Comparison of ENCODE assay signal across 15 cellular contexts in the genomic region with DNA sequence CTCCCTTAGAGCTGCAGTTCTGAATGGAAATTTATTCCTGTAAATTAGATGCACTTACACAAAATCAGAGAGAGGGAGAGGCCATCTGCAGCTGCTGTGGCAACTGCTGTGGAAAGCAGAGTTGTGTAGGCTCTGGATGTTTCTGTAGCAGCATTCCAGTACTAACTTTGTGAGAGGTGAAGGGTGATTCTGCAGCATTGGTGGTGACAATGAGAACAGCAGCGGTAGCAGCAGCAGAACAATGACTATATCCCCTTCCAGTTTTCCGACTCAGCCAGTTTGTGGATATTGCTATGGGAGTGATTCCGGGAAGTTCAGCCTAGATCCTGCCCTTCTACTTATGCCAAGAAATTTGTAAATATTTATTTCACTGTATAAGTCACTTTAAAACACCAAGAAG.
DNase-seq lines count a peak whose midpoint lies in the region; ATAC-seq and TF ChIP-seq lines count a peak whose summit lies in the region.
"Had no signal": no experiment of that assay in that cellular context is flagged by ENCODE, and none has a peak within 500 bp of the region (broad histone marks: within the 10 kb centered on the region; RNA-seq: fewer than 3 reads in every experiment).

No MANE protein-coding gene starts in this region.

- ATAC-seq in WTC11, result peak; percentile 69
- ATAC-seq in esophagus mucosa, result no peak
- ATAC-seq in GM21381 (IDR thresholded peaks at IDR 0.05; ENCODE audit: unreplicated experiment), result no peak
- no peak for ATAC-seq in HG03442 (IDR thresholded peaks at IDR 0.05; ENCODE audit: unreplicated experiment)
- ATAC-seq: GM12878, K562 had no signal

- H3K9me3 Mint-ChIP-seq in WTC11 (peaks cover 4% of the 10 kb centered on the region; the same call in 1 of the 2 replicates), neural progenitor cell (no peaks in the 10 kb centered on the region)

- TF ChIP-seq CTCF in WTC11 (IDR thresholded peaks at IDR 0.05), result no peak
- TF ChIP-seq CTCF in neural progenitor cell (IDR thresholded peaks at IDR 0.05), result no peak

- H3K36me3 Mint-ChIP-seq in WTC11 (no peaks in the 10 kb centered on the region), neural progenitor cell (no peaks in the 10 kb centered on the region)
- H3K36me3 Mint-ChIP-seq: CD4-positive, CD25-positive, alpha-beta regulatory T cell had no signal

- no peaks in the 10 kb centered on the region for H3K27me3 ChIP-seq in neural progenitor cell
- H3K27me3 ChIP-seq: BLaER1 treated with 17β-estradiol and CSF1 and Interleukin-3, amounts not matched to agents 10 nM and 100 nM had no signal

- H3K36me3 ChIP-seq in neural progenitor cell, result no peaks in the 10 kb centered on the region
- H3K36me3 ChIP-seq: BLaER1 treated with 17β-estradiol and CSF1 and Interleukin-3, amounts not matched to agents 10 nM and 100 nM had no signal

- no peak overlapping the region for H2AFZ ChIP-seq in neural progenitor cell (replicated peaks)

- H3K4me2 ChIP-seq in neural progenitor cell, result no peak overlapping the region
- H3K4me2 ChIP-seq: BLaER1 treated with 17β-estradiol and CSF1 and Interleukin-3, amounts not matched to agents 10 nM and 100 nM had no signal

- CTCF ChIA-PET in WTC11 (lab: Charles Lee), result no interaction called here

- no peak overlapping the region for H3K4me3 Mint-ChIP-seq in WTC11
- H3K4me3 Mint-ChIP-seq in neural progenitor cell, result no peak overlapping the region
- H3K4me3 Mint-ChIP-seq: CD4-positive, CD25-positive, alpha-beta regulatory T cell; HFFc6 had no signal

- POLR2A ChIA-PET in WTC11 (lab: Charles Lee), result no interaction called here

- no peak overlapping the region for H3K9ac ChIP-seq in neural progenitor cell
- H3K9ac ChIP-seq: BLaER1 treated with 17β-estradiol and CSF1 and Interleukin-3, amounts not matched to agents 10 nM and 100 nM had no signal

- H3K4me3 ChIP-seq in neural progenitor cell, result no peak overlapping the region
- H3K4me3 ChIP-seq: BLaER1 treated with 17β-estradiol and CSF1 and Interleukin-3, amounts not matched to agents 10 nM and 100 nM; GM12878; K562 had no signal

- H3K9me3 ChIP-seq in neural progenitor cell (ENCODE audit: low read depth), result no peaks in the 10 kb centered on the region
- H3K9me3 ChIP-seq: BLaER1 treated with 17β-estradiol and CSF1 and Interleukin-3, amounts not matched to agents 10 nM and 100 nM had no signal

- H3K4me1 ChIP-seq in neural progenitor cell, result no peaks in the 10 kb centered on the region
- H3K4me1 ChIP-seq: BLaER1 treated with 17β-estradiol and CSF1 and Interleukin-3, amounts not matched to agents 10 nM and 100 nM had no signal

- no peaks in the 10 kb centered on the region for H4K20me1 ChIP-seq in neural progenitor cell (ENCODE audit: low read depth)
- H4K20me1 ChIP-seq: BLaER1 treated with 17β-estradiol and CSF1 and Interleukin-3, amounts not matched to agents 10 nM and 100 nM had no signal

- H3K4me1 Mint-ChIP-seq in WTC11 (no peaks in the 10 kb centered on the region), neural progenitor cell (no peaks in the 10 kb centered on the region)
- H3K4me1 Mint-ChIP-seq: CD4-positive, CD25-positive, alpha-beta regulatory T cell had no signal

- H3K79me2 ChIP-seq in neural progenitor cell (ENCODE audit: low read depth), result no peaks in the 10 kb centered on the region

- peak; percentile 11 for DNase-seq in ELF-1 (ENCODE audit: low read depth, low spot score)
- DNase-seq in WTC11 (ENCODE audit: low spot score), result no peak
- peak; percentile 12 for DNase-seq in iPS-NIHi11 (ENCODE audit: low spot score)
- peak; percentile 4 for DNase-seq in neural progenitor cell (ENCODE audit: low spot score)
- DNase-seq: 8988T; ACHN; CD4-positive, CD25-positive, alpha-beta regulatory T cell; HCEC 1CT; HFFc6 had no signal

- no peaks in the 10 kb centered on the region for H3K27me3 Mint-ChIP-seq in WTC11 (ENCODE audit: low read depth)
- H3K27me3 Mint-ChIP-seq in neural progenitor cell (ENCODE audit: insufficient read depth, low read depth), result no peaks in the 10 kb centered on the region
- H3K27me3 Mint-ChIP-seq: CD4-positive, CD25-positive, alpha-beta regulatory T cell had no signal

- no peak overlapping the region for H3K27ac ChIP-seq in neural progenitor cell
- H3K27ac ChIP-seq: BLaER1 treated with 17β-estradiol and CSF1 and Interleukin-3, amounts not matched to agents 10 nM and 100 nM had no signal

- no peaks in the 10 kb centered on the region for H3F3A ChIP-seq in neural progenitor cell (ENCODE audit: low read depth)

- H3K27ac Mint-ChIP-seq in WTC11, result no peak overlapping the region
- H3K27ac Mint-ChIP-seq in neural progenitor cell, result no peak overlapping the region
- H3K27ac Mint-ChIP-seq: CD4-positive, CD25-positive, alpha-beta regulatory T cell; HFFc6 had no signal

TF ChIP-seq in WTC11, 78 proteins besides CTCF, POLR2A, EP300 and RAD21:
- TF ChIP-seq, protein P1, sequence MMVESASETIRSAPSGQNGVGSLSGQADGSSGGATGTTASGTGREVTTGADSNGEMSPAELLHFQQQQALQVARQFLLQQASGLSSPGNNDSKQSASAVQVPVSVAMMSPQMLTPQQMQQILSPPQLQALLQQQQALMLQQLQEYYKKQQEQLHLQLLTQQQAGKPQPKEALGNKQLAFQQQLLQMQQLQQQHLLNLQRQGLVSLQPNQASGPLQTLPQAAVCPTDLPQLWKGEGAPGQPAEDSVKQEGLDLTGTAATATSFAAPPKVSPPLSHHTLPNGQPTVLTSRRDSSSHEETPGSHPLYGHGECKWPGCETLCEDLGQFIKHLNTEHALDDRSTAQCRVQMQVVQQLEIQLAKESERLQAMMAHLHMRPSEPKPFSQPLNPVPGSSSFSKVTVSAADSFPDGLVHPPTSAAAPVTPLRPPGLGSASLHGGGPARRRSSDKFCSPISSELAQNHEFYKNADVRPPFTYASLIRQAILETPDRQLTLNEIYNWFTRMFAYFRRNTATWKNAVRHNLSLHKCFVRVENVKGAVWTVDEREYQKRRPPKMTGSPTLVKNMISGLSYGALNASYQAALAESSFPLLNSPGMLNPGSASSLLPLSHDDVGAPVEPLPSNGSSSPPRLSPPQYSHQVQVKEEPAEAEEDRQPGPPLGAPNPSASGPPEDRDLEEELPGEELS (CRISPR knock-in tag; IDR thresholded peaks at IDR 0.05), result no peak
- TF ChIP-seq, protein P2, sequence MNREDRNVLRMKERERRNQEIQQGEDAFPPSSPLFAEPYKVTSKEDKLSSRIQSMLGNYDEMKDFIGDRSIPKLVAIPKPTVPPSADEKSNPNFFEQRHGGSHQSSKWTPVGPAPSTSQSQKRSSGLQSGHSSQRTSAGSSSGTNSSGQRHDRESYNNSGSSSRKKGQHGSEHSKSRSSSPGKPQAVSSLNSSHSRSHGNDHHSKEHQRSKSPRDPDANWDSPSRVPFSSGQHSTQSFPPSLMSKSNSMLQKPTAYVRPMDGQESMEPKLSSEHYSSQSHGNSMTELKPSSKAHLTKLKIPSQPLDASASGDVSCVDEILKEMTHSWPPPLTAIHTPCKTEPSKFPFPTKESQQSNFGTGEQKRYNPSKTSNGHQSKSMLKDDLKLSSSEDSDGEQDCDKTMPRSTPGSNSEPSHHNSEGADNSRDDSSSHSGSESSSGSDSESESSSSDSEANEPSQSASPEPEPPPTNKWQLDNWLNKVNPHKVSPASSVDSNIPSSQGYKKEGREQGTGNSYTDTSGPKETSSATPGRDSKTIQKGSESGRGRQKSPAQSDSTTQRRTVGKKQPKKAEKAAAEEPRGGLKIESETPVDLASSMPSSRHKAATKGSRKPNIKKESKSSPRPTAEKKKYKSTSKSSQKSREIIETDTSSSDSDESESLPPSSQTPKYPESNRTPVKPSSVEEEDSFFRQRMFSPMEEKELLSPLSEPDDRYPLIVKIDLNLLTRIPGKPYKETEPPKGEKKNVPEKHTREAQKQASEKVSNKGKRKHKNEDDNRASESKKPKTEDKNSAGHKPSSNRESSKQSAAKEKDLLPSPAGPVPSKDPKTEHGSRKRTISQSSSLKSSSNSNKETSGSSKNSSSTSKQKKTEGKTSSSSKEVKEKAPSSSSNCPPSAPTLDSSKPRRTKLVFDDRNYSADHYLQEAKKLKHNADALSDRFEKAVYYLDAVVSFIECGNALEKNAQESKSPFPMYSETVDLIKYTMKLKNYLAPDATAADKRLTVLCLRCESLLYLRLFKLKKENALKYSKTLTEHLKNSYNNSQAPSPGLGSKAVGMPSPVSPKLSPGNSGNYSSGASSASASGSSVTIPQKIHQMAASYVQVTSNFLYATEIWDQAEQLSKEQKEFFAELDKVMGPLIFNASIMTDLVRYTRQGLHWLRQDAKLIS (CRISPR knock-in tag; IDR thresholded peaks at IDR 0.05; ENCODE audit: borderline replicate concordance), result no peak
- TF ChIP-seq HMGA2 (CRISPR knock-in tag; IDR thresholded peaks at IDR 0.05) (no peak), GRHL2 (CRISPR knock-in tag; IDR thresholded peaks at IDR 0.05; ENCODE audit: insufficient replicate concordance, severe bottlenecking) (no peak)
